Comparison of ENCODE assay signal across 14 cellular contexts in the genomic region with DNA sequence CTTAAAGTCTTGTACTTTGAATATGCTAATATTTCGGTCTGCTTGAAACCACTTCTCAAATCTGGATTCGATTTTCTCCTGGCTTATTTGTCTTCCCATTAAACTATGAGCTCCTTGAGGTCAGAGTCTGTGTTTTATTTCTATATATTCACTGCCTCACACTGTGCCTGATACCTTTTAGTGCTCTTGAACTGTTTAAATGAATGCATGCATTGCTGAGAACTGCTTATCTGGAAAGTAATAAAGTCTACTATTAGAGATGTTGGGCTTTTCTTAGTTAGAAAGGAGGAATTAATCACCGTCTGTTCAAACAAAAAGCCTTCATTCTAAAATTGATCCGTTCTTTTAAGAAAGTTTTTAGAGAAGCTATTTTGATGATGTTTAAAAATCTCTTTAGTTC.
"Had no signal": no experiment of that assay in that cellular context is flagged by ENCODE, and none has a peak within 500 bp of the region (broad histone marks: within the 10 kb centered on the region; RNA-seq: fewer than 3 reads in every experiment).

No MANE protein-coding gene starts in this region.

- H3K27me3 Mint-ChIP-seq: effector memory CD8-positive, alpha-beta T cell had no signal

- H3K27ac Mint-ChIP-seq: T-helper 2 cell treated with Interferon-gamma antibody and Interleukin-4, amounts not matched to agents 5 μg/mL and 100 μg/mL, for 36 hours had no signal

- H3K9me3 Mint-ChIP-seq: effector memory CD8-positive, alpha-beta T cell; T-helper 2 cell treated with Interferon-gamma antibody and Interleukin-4, amounts not matched to agents 5 μg/mL and 100 μg/mL, for 36 hours had no signal

- ATAC-seq: activated CD4-positive, CD25-positive, alpha-beta regulatory T cell treated with anti-CD3 and anti-CD28 coated beads, Interleukin-2, amount 50 U/mL, for 24 hours; effector memory CD8-positive, alpha-beta T cell; gastroesophageal sphincter had no signal

- DNase-seq: activated gamma-delta T cell treated with Interleukin-2 at 50 U/mL for 16 hours; amygdala; effector memory CD8-positive, alpha-beta T cell; kidney; left ventricle myocardium inferior; mesenchymal stem cell; stimulated activated CD4-positive, alpha-beta T cell treated with anti-CD3 and anti-CD28 coated beads, Interleukin-4, amount 100 ng/mL, for 1 hour; stimulated activated CD8-positive, alpha-beta memory T cell treated with anti-CD3 and anti-CD28 coated beads, Interleukin-4, amount 100 ng/mL, for 48 hours; tibial artery had no signal

- H3K36me3 ChIP-seq: gastroesophageal sphincter, left ventricle myocardium inferior, tibial artery, vagina had no signal

- H3K9me3 ChIP-seq: gastroesophageal sphincter, left ventricle myocardium inferior, tibial artery, vagina had no signal

- H3K27ac ChIP-seq: epithelial cell of prostate, gastroesophageal sphincter, tibial artery, vagina had no signal

- H3K4me3 ChIP-seq: gastroesophageal sphincter, left ventricle myocardium inferior, tibial artery, vagina had no signal

- H3K4me3 Mint-ChIP-seq: effector memory CD8-positive, alpha-beta T cell; T-helper 2 cell treated with Interferon-gamma antibody and Interleukin-4, amounts not matched to agents 5 μg/mL and 100 μg/mL, for 36 hours had no signal
